8 cellular contexts compared by ENCODE assay signal in the genomic region with DNA sequence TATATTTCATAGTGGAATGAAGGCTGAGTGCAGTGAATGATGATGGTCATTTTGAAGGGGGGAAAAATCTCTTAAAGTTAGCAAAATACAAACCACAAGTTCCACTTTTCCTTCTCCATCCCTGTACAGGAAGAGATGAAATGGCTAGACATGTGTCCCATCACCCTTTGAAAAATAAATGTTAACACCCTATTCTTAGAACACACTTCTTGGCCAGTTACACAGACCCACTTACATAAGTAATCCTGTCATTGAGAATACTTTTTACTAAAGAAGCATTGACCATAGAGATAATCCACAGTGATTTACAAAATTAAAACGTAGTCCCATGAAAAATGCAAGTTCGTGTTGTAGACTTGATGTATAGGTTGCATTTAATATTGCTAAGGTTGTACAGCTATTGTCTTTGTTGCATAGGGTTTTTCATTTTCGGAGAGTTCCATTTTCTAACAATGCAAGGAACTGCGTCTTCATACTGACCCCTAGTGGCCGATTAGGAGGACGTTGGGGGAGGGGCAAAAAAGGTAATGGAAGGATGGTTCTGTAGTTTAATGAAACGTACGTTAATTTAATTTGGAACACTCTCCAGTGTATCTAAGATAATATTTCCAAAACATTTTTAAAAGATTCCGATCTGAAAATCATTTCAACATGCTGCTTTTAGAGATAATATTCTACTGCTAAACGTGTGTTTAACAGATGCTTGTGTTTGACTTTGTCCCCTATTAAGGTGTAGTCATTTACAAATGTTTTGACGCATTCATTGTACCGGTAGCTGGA.
A peak's percentile ranks its signal among the peaks of the same experiment; 100 is the strongest.
DNase-seq lines count a peak whose midpoint lies in the region; ATAC-seq and TF ChIP-seq lines count a peak whose summit lies in the region.

No MANE protein-coding gene starts in this region.

- WGBS in gastroesophageal sphincter (ENCODE audit: low coverage in 1 of 2), 2 donors = 1 to 2% methylated on average over 12 of the region's 12 CpGs
- no CpG with 5 or more reads among the region's 12 CpGs for WGBS in trophoblast cell (ENCODE audit: extremely low coverage, insufficient coverage, insufficient read length)

- ATAC-seq in GM18867 (IDR thresholded peaks at IDR 0.05; ENCODE audit: unreplicated experiment) (peak; percentile 57), gastroesophageal sphincter (peak; percentile 61), upper lobe of right lung (peak; percentile 93)

- no peaks in the 10 kb centered on the region for H3K36me3 ChIP-seq in SJCRH30
- no peaks in the 10 kb centered on the region for H3K36me3 ChIP-seq in gastroesophageal sphincter
- no peaks in the 10 kb centered on the region for H3K36me3 ChIP-seq in trophoblast cell (ENCODE audit: control insufficient read depth in 1 of 2, insufficient read depth in 2 of 2, low read length in 2 of 2)
- no peaks in the 10 kb centered on the region for H3K36me3 ChIP-seq in upper lobe of right lung

- TF ChIP-seq POLR2A in gastroesophageal sphincter (IDR thresholded peaks at IDR 0.05) = no peak

- H3K27ac ChIP-seq in SJCRH30 (no peak overlapping the region), gastroesophageal sphincter (no peak overlapping the region), trophoblast cell (ENCODE audit: low read depth, low read length) (no peak overlapping the region), upper lobe of right lung (no peak overlapping the region)

- peaks cover 7% of the 10 kb centered on the region for H3K4me1 ChIP-seq in SJCRH30
- peaks cover 0 to 13% (median 4%) of the 10 kb centered on the region in 3 donors for H3K4me1 ChIP-seq in gastroesophageal sphincter
- no peaks in the 10 kb centered on the region for H3K4me1 ChIP-seq in trophoblast cell (ENCODE audit: control insufficient read depth in 1 of 2, insufficient read depth in 2 of 2, low read length in 2 of 2)
- H3K4me1 ChIP-seq in upper lobe of right lung = no peaks in the 10 kb centered on the region

- H2BK12ac ChIP-seq in trophoblast cell (ENCODE audit: low read length) = no peak overlapping the region

- H3K4ac ChIP-seq in trophoblast cell (ENCODE audit: low read depth, low read length) = no peak overlapping the region

- no peak overlapping the region for H3K18ac ChIP-seq in trophoblast cell (ENCODE audit: low read length)

- no peak overlapping the region for H2BK120ac ChIP-seq in trophoblast cell (ENCODE audit: insufficient read depth, low read length, poor library complexity)

- no peak overlapping the region for H3K9ac ChIP-seq in trophoblast cell (ENCODE audit: low read length)

- no peak overlapping the region for H3K23ac ChIP-seq in trophoblast cell (ENCODE audit: low read length)

- no peak for TF ChIP-seq EP300 in gastroesophageal sphincter (IDR thresholded peaks at IDR 0.05)

- H4K91ac ChIP-seq in trophoblast cell (ENCODE audit: low read depth, low read length) = no peak overlapping the region

- no peak overlapping the region for H2AFZ ChIP-seq in trophoblast cell (ENCODE audit: insufficient read depth, low read length, poor library complexity)

- intact Hi-C loops in upper lobe of right lung (cut with DNase I) = no loop called here

- no peak overlapping the region for H3K14ac ChIP-seq in trophoblast cell (ENCODE audit: low read length)

- no peaks in the 10 kb centered on the region for H3K27me3 ChIP-seq in SJCRH30
- H3K27me3 ChIP-seq in gastroesophageal sphincter = no peaks in the 10 kb centered on the region
- no peaks in the 10 kb centered on the region for H3K27me3 ChIP-seq in trophoblast cell (ENCODE audit: insufficient read depth, low read length)
- no peaks in the 10 kb centered on the region for H3K27me3 ChIP-seq in upper lobe of right lung

- no peaks in the 10 kb centered on the region for H3K9me3 ChIP-seq in SJCRH30 (replicated peaks)
- no peaks in the 10 kb centered on the region for H3K9me3 ChIP-seq in gastroesophageal sphincter
- H3K9me3 ChIP-seq in trophoblast cell (ENCODE audit: insufficient read depth, low read depth, low read length) = no peaks in the 10 kb centered on the region
- H3K9me3 ChIP-seq in upper lobe of right lung = no peaks in the 10 kb centered on the region

- no peak overlapping the region for H2AK5ac ChIP-seq in trophoblast cell (ENCODE audit: low read length)

- no peak overlapping the region for H4K8ac ChIP-seq in trophoblast cell (ENCODE audit: low read depth, low read length)

- no peak overlapping the region for H2BK5ac ChIP-seq in trophoblast cell (ENCODE audit: low read depth, low read length, poor library complexity)

- no peaks in the 10 kb centered on the region for H3K79me2 ChIP-seq in trophoblast cell (ENCODE audit: control insufficient read depth, insufficient read depth, low read length, poor library complexity)

- DNase-seq in A172 (ENCODE audit: low spot score) (peak; percentile 59), LNCaP clone FGC (ENCODE audit: low read depth) (peak; percentile 30), SJCRH30 (peak; percentile 56 to 88), trophoblast cell (peak; percentile 52 to 89), upper lobe of right lung (no peak)
- DNase-seq in activated gamma-delta T cell treated with anti-CD3 and anti-CD28 coated beads, Interleukin-2, amount 50 U/mL, for 16 hours (ENCODE audit: low read depth) = peak; percentile 71

- no peaks in the 10 kb centered on the region for H3K79me1 ChIP-seq in trophoblast cell (ENCODE audit: low read length)

- TF ChIP-seq CTCF in LNCaP clone FGC (IDR thresholded peaks at IDR 0.05; ENCODE audit: control insufficient read depth, extremely low read depth, insufficient read depth) (peak; percentile 91), gastroesophageal sphincter (IDR thresholded peaks at IDR 0.05) (peak; percentile 84 to 96 (median 90)), upper lobe of right lung (IDR thresholded peaks at IDR 0.05) (peak; percentile 93)

- H3K4me2 ChIP-seq in trophoblast cell (ENCODE audit: low read length) = no peak overlapping the region

- H4K12ac ChIP-seq in trophoblast cell (ENCODE audit: low read depth, low read length) = no peak overlapping the region

- H3K4me3 ChIP-seq in LNCaP clone FGC (ENCODE audit: low read depth, low read length) (no peak overlapping the region), SJCRH30 (no peak overlapping the region), gastroesophageal sphincter (no peak overlapping the region), trophoblast cell (ENCODE audit: low read depth, low read length) (no peak overlapping the region), upper lobe of right lung (no peak overlapping the region)
